In the genomic region with DNA sequence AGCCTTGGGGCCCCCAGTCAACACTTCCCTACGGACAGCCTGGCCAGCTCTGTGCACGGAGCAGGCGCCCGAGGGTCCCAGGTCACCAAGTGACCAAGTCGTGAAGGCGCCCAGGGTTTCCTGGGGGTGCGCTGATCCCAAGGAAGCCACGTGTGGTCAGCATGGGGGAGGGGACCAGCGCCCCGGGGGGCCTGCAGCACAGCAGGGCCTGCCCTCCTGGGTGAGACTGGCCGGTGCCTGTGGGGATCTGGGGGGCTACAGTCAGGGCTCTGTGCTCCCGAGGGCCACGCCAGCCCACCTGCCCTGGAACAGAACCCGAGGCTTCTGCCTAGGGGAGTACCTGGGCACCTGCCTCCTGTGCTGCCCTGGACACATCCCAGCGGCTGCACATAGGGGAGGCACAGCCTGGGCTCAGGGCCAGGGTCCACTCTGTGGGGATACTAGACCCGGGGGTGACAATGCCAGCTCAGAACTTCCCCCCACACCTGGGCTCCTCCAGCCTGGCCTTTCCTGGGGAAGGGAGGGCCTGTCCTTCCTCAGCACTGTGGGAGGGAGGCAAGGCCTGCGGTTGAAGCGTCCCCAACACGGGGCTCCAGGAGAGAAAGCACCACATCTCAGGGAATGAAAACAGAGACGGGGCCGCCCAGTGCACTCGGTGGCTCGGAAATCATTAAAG, we compare ENCODE assay signal across 10 cellular contexts. TPM values are rescaled to one million over a fixed set of nuclear protein-coding genes. Genes with fewer than 3 reads are reported as not detected.
A peak's percentile ranks its signal among the peaks of the same experiment; 100 is the strongest.
DNase-seq lines count a peak whose midpoint lies in the region; ATAC-seq and TF ChIP-seq lines count a peak whose summit lies in the region.
"Had no signal": no experiment of that assay in that cellular context is flagged by ENCODE, and none has a peak within 500 bp of the region (broad histone marks: within the 10 kb centered on the region; RNA-seq: fewer than 3 reads in every experiment).

No MANE protein-coding gene starts in this region.

- H3K4me1 Mint-ChIP-seq in activated B cell treated with CpG ODN at 0.5 μM for 24 hours (peaks cover 12% of the 10 kb centered on the region), progenitor cell of endocrine pancreas (ENCODE audit: low read depth) (peaks cover 26% of the 10 kb centered on the region)
- H3K4me1 Mint-ChIP-seq in naive thymus-derived CD8-positive, alpha-beta T cell = peaks cover 8 to 34% (median 27%) of the 10 kb centered on the region in 4 donors

- H3K27ac Mint-ChIP-seq in activated B cell treated with CpG ODN at 0.5 μM for 24 hours = no peak overlapping the region
- no peak overlapping the region for H3K27ac Mint-ChIP-seq in progenitor cell of endocrine pancreas
- peak overlapping the region in 1 of 10 donors; percentile 80 for H3K27ac Mint-ChIP-seq in naive thymus-derived CD8-positive, alpha-beta T cell
- H3K27ac Mint-ChIP-seq: CD8-positive, alpha-beta T cell had no signal

- intact Hi-C loops in activated B cell treated with CpG ODN at 0.5 μM for 24 hours (cut with micrococcal nuclease) (loop anchor here (10.0 kb wide), 1 partner anchor 349 kb away; the partner anchor contains the start of gene SLX9), left cardiac atrium (cut with DNase I) (loop anchor here (5.0 kb wide), 3 partner anchors 148 to 298 kb away; no protein-coding TSS in a partner anchor)

- H3K27me3 Mint-ChIP-seq in activated B cell treated with CpG ODN at 0.5 μM for 24 hours (peaks cover 4% of the 10 kb centered on the region), progenitor cell of endocrine pancreas (no peaks in the 10 kb centered on the region)
- peaks cover 0 to 8% (median 0%) of the 10 kb centered on the region in 5 donors for H3K27me3 Mint-ChIP-seq in naive thymus-derived CD8-positive, alpha-beta T cell

- CTCF ChIA-PET in activated B cell treated with CpG ODN at 0.5 μM for 24 hours (lab: Charles Lee) = interaction anchor here (1.7 kb wide), 2 partner anchors 142 to 302 kb away, joined by 5 to 11 read pairs; no protein-coding TSS in a partner anchor

- H3K4me3 ChIP-seq in AG09309 (ENCODE audit: control insufficient read depth, low read depth, low read length) = 0 out of 2 replicates have a peak overlapping the region, but pooled peaks have one; percentile 15

- H3K9me3 Mint-ChIP-seq in activated B cell treated with CpG ODN at 0.5 μM for 24 hours (no peaks in the 10 kb centered on the region), progenitor cell of endocrine pancreas (ENCODE audit: low read depth) (peaks cover 3% of the 10 kb centered on the region)
- no peaks in the 10 kb centered on the region for H3K9me3 Mint-ChIP-seq in naive thymus-derived CD8-positive, alpha-beta T cell
- H3K9me3 Mint-ChIP-seq: CD8-positive, alpha-beta T cell had no signal

- DNase-seq in AG09309 (ENCODE audit: low read depth) (no peak), activated B cell treated with CpG ODN at 0.5 μM for 24 hours (peak; percentile 7), left cardiac atrium (peak; percentile 64), progenitor cell of endocrine pancreas (ENCODE audit: low spot score, unreplicated experiment) (peak; percentile 8), activated gamma-delta T cell (lab: John Stamatoyannopoulos, UW) (no peak)
- no peak for DNase-seq in naive thymus-derived CD8-positive, alpha-beta T cell
- DNase-seq: NCI-H526 had no signal

- ATAC-seq in activated B cell treated with CpG ODN at 0.5 μM for 24 hours (ENCODE audit: low read depth) (no peak), left cardiac atrium (peak; percentile 5 to 27), HG02852 (IDR thresholded peaks at IDR 0.05; ENCODE audit: unreplicated experiment) (no peak), HG03571 (IDR thresholded peaks at IDR 0.05; ENCODE audit: unreplicated experiment) (no peak)
- no peak for ATAC-seq in naive thymus-derived CD8-positive, alpha-beta T cell

- POLR2A ChIA-PET in activated B cell treated with CpG ODN at 0.5 μM for 24 hours (lab: Charles Lee) = no interaction called here
- POLR2A ChIA-PET in naive thymus-derived CD8-positive, alpha-beta T cell (lab: Charles Lee) = interaction anchor here (2.5 kb wide), 1 partner anchor 147 kb away, joined by 12 read pairs; no protein-coding TSS in a partner anchor

- H3K36me3 Mint-ChIP-seq in activated B cell treated with CpG ODN at 0.5 μM for 24 hours (ENCODE audit: low read depth) (no peaks in the 10 kb centered on the region), progenitor cell of endocrine pancreas (ENCODE audit: insufficient read depth) (peaks cover 13% of the 10 kb centered on the region)
- H3K36me3 Mint-ChIP-seq in naive thymus-derived CD8-positive, alpha-beta T cell = peaks cover 0 to 11% (median 0%) of the 10 kb centered on the region in 3 donors
- H3K36me3 Mint-ChIP-seq: CD8-positive, alpha-beta T cell had no signal

- H3K4me3 Mint-ChIP-seq in activated B cell treated with CpG ODN at 0.5 μM for 24 hours (no peak overlapping the region), progenitor cell of endocrine pancreas (ENCODE audit: low read depth) (no peak overlapping the region)
- peak overlapping the region in 2 of 10 donors; percentile 10 to 54 for H3K4me3 Mint-ChIP-seq in naive thymus-derived CD8-positive, alpha-beta T cell
- H3K4me3 Mint-ChIP-seq: CD8-positive, alpha-beta T cell had no signal

- TF ChIP-seq CTCF in AG09309 (IDR thresholded peaks at IDR 0.05; ENCODE audit: control insufficient read depth, insufficient read depth, low read depth, low read length, missing control alignments) (no peak), activated B cell treated with CpG ODN at 0.5 μM for 24 hours (IDR thresholded peaks at IDR 0.05) (no peak), progenitor cell of endocrine pancreas (IDR thresholded peaks at IDR 0.05; ENCODE audit: unreplicated experiment) (no peak)

RNA-seq across cellular contexts. Expression of gene POFUT2, which starts 6.2 kb away (rescaled TPM):
- total RNA-seq in activated B cell treated with CpG ODN at 0.5 μM for 24 hours (19.3 and 21.4 TPM in 2 replicates), left cardiac atrium (10 to 100 TPM; 18.1 to 20.3 TPM), progenitor cell of endocrine pancreas (47.8 and 51.5 TPM in 2 replicates)
- 10 to 100 TPM; 37.4 to 44.7 TPM for total RNA-seq in naive thymus-derived CD8-positive, alpha-beta T cell
- polyA plus RNA-seq in naive thymus-derived CD8-positive, alpha-beta T cell = 1 to 10 TPM; 2.7 to 5.5 (median 3.5) TPM

Comparison
In these comparisons a context has a peak if more than half of its experiments do, and no peak if none do; other contexts are left out.
1. DNase-seq: peak in activated B cell treated with CpG ODN at 0.5 μM for 24 hours (single experiment), left cardiac atrium (single experiment) and progenitor cell of endocrine pancreas (single experiment); none in AG09309 (single experiment), activated gamma-delta T cell (single experiment) and naive thymus-derived CD8-positive, alpha-beta T cell (0 of 10).
2. ATAC-seq: peak in left cardiac atrium (2 of 2); none in activated B cell treated with CpG ODN at 0.5 μM for 24 hours (single experiment), HG02852 (single experiment), HG03571 (single experiment) and naive thymus-derived CD8-positive, alpha-beta T cell (0 of 2).